In the genomic region with DNA sequence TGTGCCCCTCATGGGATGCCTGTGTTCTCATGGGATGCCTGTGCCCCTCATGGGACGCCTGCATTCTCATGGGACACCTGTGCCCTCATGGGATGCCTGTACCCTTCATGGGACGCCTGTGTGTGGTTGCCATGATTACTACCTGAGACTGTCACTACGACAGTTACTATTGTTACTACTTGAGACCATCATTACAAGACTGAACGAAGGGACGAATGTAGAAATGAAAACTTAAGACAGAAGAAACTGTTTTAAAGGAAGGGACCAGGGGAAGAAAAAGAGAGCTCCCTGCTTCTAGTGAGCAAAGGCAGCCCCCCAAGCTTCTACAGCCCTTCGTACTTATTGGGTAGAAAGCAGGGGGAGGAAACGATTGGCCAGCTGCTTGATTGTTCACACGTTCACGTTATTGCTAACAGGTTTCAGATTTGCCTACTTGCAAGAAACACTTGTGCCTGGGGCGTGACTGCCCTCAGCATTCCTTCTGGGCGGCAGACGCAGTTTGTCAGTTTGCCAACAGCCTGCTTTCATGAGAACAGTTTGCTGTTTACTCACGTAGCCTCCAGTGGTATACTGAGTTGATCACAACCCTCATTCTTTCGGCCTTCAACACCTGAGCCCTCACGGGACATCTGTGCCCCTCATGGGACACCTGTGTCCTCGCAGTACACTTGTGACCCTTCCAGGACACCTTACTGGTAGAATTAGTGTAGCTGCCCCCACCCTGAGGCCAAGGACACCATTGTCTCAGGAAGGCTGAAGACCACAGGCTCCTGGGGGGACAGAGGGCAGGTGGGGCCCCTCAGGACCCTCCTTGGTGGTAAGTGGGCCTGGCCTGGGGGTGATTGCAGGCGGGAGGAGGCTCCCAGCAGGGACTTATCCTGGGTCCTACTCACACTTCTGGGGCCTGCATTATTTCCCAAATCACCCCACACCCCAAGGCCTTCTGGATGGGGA, we compare ENCODE assay signal across 8 cellular contexts. TPM values are rescaled to one million over a fixed set of nuclear protein-coding genes. Genes with fewer than 3 reads are reported as not detected.
DNase-seq lines count a peak whose midpoint lies in the region; ATAC-seq, FAIRE-seq and TF ChIP-seq lines count a peak whose summit lies in the region.

No MANE protein-coding gene starts in this region.

- H2AFZ ChIP-seq in K562 (ENCODE audit: low read depth, low read length), result peak overlapping the region; percentile 18; the same call in 1 of the 2 replicates

- no peak for FAIRE-seq in K562 (lab: Jason Lieb, UNC)

- no peaks in the 10 kb centered on the region for H3K36me3 ChIP-seq in K562 (ENCODE audit: control insufficient read depth, insufficient read depth, low read length)

- peaks cover 10 to 43% of the 10 kb centered on the region in 2 experiments; a peak in 4 of 5 replicates for H3K4me1 ChIP-seq in K562 (replicated peaks in 1 of 2; ENCODE audit: control insufficient read depth in 2 of 2, insufficient read depth in 2 of 2, low read length in 2 of 2)

- no peaks in the 10 kb centered on the region for H3K9me3 Mint-ChIP-seq in natural killer cell

- no peak for TF ChIP-seq RAD21 in K562 (CRISPR knock-in tag; conservative IDR thresholded peaks at IDR 0.05 in 1 of 2, IDR thresholded peaks at IDR 0.05 in 1 of 2)

- in situ Hi-C loops in K562 (cut with MboI), result no loop called here

- TF ChIP-seq POLR2A in K562 (conservative IDR thresholded peaks at IDR 0.05), result no peak

- TF ChIP-seq CTCF in K562 (IDR thresholded peaks at IDR 0.05 in 2 of 3, conservative IDR thresholded peaks at IDR 0.05 in 1 of 3; ENCODE audit: insufficient read depth in 2 of 3, low read depth in 1 of 3, low read length in 3 of 3) (no peak), natural killer cell (IDR thresholded peaks at IDR 0.05) (no peak)

- BruUV-seq in K562 (replicated peaks; lab: Mats Ljungman, UMichigan), result no TSS peak

- ATAC-seq in K562, result no peak; the same call in 2 of the 3 replicates
- ATAC-seq in natural killer cell, result peak in 2 of 3 donors; percentile 8 to 22
- no peak for ATAC-seq in Right ventricle myocardium superior (ENCODE audit: poor library complexity)

- H3K4me1 Mint-ChIP-seq in natural killer cell, result peaks cover 27 to 43% of the 10 kb centered on the region in 2 donors

- 49% methylated on average over 16 of the region's 17 CpGs for WGBS in K562 (ENCODE audit: insufficient coverage, low coverage, missing lambda C conversion rate)

- peak; percentile 74 for DNase-seq in Daoy (ENCODE audit: low read depth)
- peak; percentile 15 for DNase-seq in NCI-H1105 (lab: John Stamatoyannopoulos, UW)
- DNase-seq in K562 (ENCODE audit: extremely low read depth in 1 of 4, low spot score in 3 of 4), result no peak
- DNase-seq in natural killer cell, result peak; percentile 42
- no peak for DNase-seq in stimulated activated CD4-positive, alpha-beta T cell treated with anti-CD3 and anti-CD28 coated beads, Interleukin-2, amount 100 ng/mL, for 24 hours
- no peak for DNase-seq in NOMO-1 treated with dmso at 0.1 percent for 144 hours (lab: John Stamatoyannopoulos, UW; ENCODE audit: unreplicated experiment)
- DNase-seq in SIG-M5 (lab: John Stamatoyannopoulos, UW), result no peak
- DNase-seq in Right ventricle myocardium superior, result no peak

- H3K9me3 ChIP-seq in K562 (replicated peaks; ENCODE audit: control insufficient read depth, insufficient read depth, low read depth, low read length), result no peaks in the 10 kb centered on the region

- H3K9ac ChIP-seq in K562 (ENCODE audit: insufficient read depth in 1 of 2, low read depth in 2 of 2, low read length in 2 of 2), result peak overlapping the region; percentile 27 to 87; a peak in 3 of 4 replicates

- H3K27me3 Mint-ChIP-seq in natural killer cell (ENCODE audit: low read depth in 2 of 2), result no peaks in the 10 kb centered on the region

- H3K4me3 ChIP-seq in K562, result no peak overlapping the region

- intact Hi-C loops in K562 (cut with micrococcal nuclease) (no loop called here), natural killer cell (cut with micrococcal nuclease) (loop anchor here (1.0 to 5.0 kb wide), 2 partner anchors 9 to 44 kb away; partner anchors contain the start of gene NCLN), Right ventricle myocardium superior (cut with DNase I) (no loop called here)

- peak overlapping the region; percentile 79; the same call in 2 of the 3 replicates for H3K27ac ChIP-seq in K562 (ENCODE audit: extremely low read depth, low read depth, low read length)

- H3K27me3 ChIP-seq in K562 (ENCODE audit: control insufficient read depth in 2 of 2, insufficient read depth in 2 of 2, low read length in 2 of 2), result no peaks in the 10 kb centered on the region

- H3K9me1 ChIP-seq in K562 (ENCODE audit: control insufficient read depth, insufficient read depth, low read length), result no peaks in the 10 kb centered on the region

- TF ChIP-seq EP300 in K562 (IDR thresholded peaks at IDR 0.05; ENCODE audit: low read length), result no peak

- peak overlapping the region; percentile 35 for H3K4me3 Mint-ChIP-seq in natural killer cell

- H3K79me2 ChIP-seq in K562 (ENCODE audit: control insufficient read depth, insufficient read depth, low read length), result no peaks in the 10 kb centered on the region

- CTCF ChIA-PET in K562 (lab: Yijun Ruan, JAX; ENCODE audit: low intra/inter-chr PET ratio), result no interaction called here

- H3K27ac Mint-ChIP-seq in natural killer cell, result peak overlapping the region; percentile 72 to 98

- POLR2A ChIA-PET in K562 (lab: Yijun Ruan, JAX), result interaction anchor here (0.7 to 1.4 kb wide), 4 partner anchors 9 to 705 kb away, joined by 3 read pairs; partner anchors contain the start of gene NCLN

- H4K20me1 ChIP-seq in K562 (replicated peaks; ENCODE audit: control insufficient read depth, insufficient read depth, low read length), result no peaks in the 10 kb centered on the region

- no peaks in the 10 kb centered on the region for H3K36me3 Mint-ChIP-seq in natural killer cell

- H3K4me2 ChIP-seq in K562 (ENCODE audit: insufficient read depth, low read length), result no peak overlapping the region

RNA-seq across cellular contexts. Expression of gene S1PR4, which starts 2.5 kb away (rescaled TPM):
- not detected in 2 replicates for total RNA-seq in Daoy (2014; rRNA removed; shearing (Covaris generic))
- not detected in 2 replicates for total RNA-seq in K562 (2011; cell fraction: chromatin; rRNA removed; ENCODE audit: low replicate concordance)
- not detected in 2 replicates for total RNA-seq in K562 (2011; cell fraction: nucleolus; rRNA removed)
- total RNA-seq in K562 (2011; cell fraction: nucleoplasm; rRNA removed), result not detected in 2 replicates
- total RNA-seq in K562 (2014; rRNA removed) (not detected in 2 replicates), K562 (2014; rRNA removed; fragmentation: Illumina TruSeq; extraction: Trizol) (not detected in 2 replicates), K562 (2015; rRNA removed; fragmentation: Illumina TruSeq; extraction: Trizol) (not detected in 2 replicates), K562 (2021) (0.18 and 0.27 TPM in 2 replicates), natural killer cell (10 to 100 TPM; 37.1 to 60.4 (median 51.7) TPM), Right ventricle myocardium superior (0.27 TPM)
- polyA plus RNA-seq in K562 (2011; rRNA removed) (not detected in 2 replicates), K562 (2014; fragmentation: Illumina TruSeq; extraction: Trizol) (not detected in 2 replicates), K562 (2014; fragmentation: Nextera tagmentation; extraction: Ambion mirVana) (not detected), K562 (2014; rRNA removed) (0.07 TPM in 1 of 2 replicates, not detected in the other)
- 0.04 TPM in 1 of 2 replicates, not detected in the other for polyA plus RNA-seq in K562 (2011; cell fraction: cytosol; rRNA removed)
- polyA plus RNA-seq in K562 (2011; cell fraction: nucleus; rRNA removed), result 0.08 and 0.53 TPM in 2 replicates
- polyA plus RNA-seq in K562 (2012), result not detected in 2 replicates
- not detected in 2 replicates for polyA minus RNA-seq in K562 (2011; rRNA and poly(A)+ RNA removed)
- not detected in 2 replicates for polyA minus RNA-seq in K562 (2011; cell fraction: cytosol; rRNA and poly(A)+ RNA removed)
- 0.13 TPM in 1 of 2 replicates, not detected in the other for polyA minus RNA-seq in K562 (2011; cell fraction: nucleus; rRNA and poly(A)+ RNA removed)

RNA-seq across cellular contexts. Expression of gene NCLN, which starts 9.7 kb away (rescaled TPM):
- total RNA-seq in Daoy (2014; rRNA removed; shearing (Covaris generic)), result 80.2 and 85.1 TPM in 2 replicates
- 48.8 and 166 TPM in 2 replicates for total RNA-seq in K562 (2011; cell fraction: chromatin; rRNA removed; ENCODE audit: low replicate concordance)
- total RNA-seq in K562 (2011; cell fraction: nucleolus; rRNA removed), result 171 and 189 TPM in 2 replicates
- total RNA-seq in K562 (2011; cell fraction: nucleoplasm; rRNA removed), result 87.3 and 91.6 TPM in 2 replicates
- total RNA-seq in K562 (2014; rRNA removed) (49.3 and 79.1 TPM in 2 replicates), K562 (2014; rRNA removed; fragmentation: Illumina TruSeq; extraction: Trizol) (11.6 and 20.2 TPM in 2 replicates), K562 (2015; rRNA removed; fragmentation: Illumina TruSeq; extraction: Trizol) (39.7 and 47.4 TPM in 2 replicates), K562 (2021) (120 and 126 TPM in 2 replicates), natural killer cell (10 to 100 TPM; 39.6 to 61.4 (median 49.0) TPM), Right ventricle myocardium superior (24.9 TPM)
- polyA plus RNA-seq in K562 (2011; rRNA removed) (39.6 and 55.9 TPM in 2 replicates), K562 (2014; fragmentation: Illumina TruSeq; extraction: Trizol) (25.6 and 56.1 TPM in 2 replicates), K562 (2014; fragmentation: Nextera tagmentation; extraction: Ambion mirVana) (1 to 10 TPM; 3.8 to 5.9 TPM), K562 (2014; rRNA removed) (58.0 and 62.8 TPM in 2 replicates)
- polyA plus RNA-seq in K562 (2011; cell fraction: cytosol; rRNA removed), result 53.3 and 119 TPM in 2 replicates
- 113 and 190 TPM in 2 replicates for polyA plus RNA-seq in K562 (2011; cell fraction: nucleus; rRNA removed)
- polyA plus RNA-seq in K562 (2012), result 69.1 and 86.6 TPM in 2 replicates
- 11.0 and 30.4 TPM in 2 replicates for polyA minus RNA-seq in K562 (2011; rRNA and poly(A)+ RNA removed)
- 50.3 and 58.3 TPM in 2 replicates for polyA minus RNA-seq in K562 (2011; cell fraction: cytosol; rRNA and poly(A)+ RNA removed)
- 23.9 and 31.8 TPM in 2 replicates for polyA minus RNA-seq in K562 (2011; cell fraction: nucleus; rRNA and poly(A)+ RNA removed)

RNA-seq across cellular contexts. Expression of gene GNA15, which starts 40.2 kb away (rescaled TPM):
- total RNA-seq in Daoy (2014; rRNA removed; shearing (Covaris generic)), result 0.65 TPM in 1 of 2 replicates, not detected in the other
- total RNA-seq in K562 (2011; cell fraction: chromatin; rRNA removed; ENCODE audit: low replicate concordance), result 0.35 TPM in 1 of 2 replicates, not detected in the other
- total RNA-seq in K562 (2011; cell fraction: nucleolus; rRNA removed), result 0.13 and 0.17 TPM in 2 replicates
- total RNA-seq in K562 (2011; cell fraction: nucleoplasm; rRNA removed), result not detected in 2 replicates
- total RNA-seq in K562 (2014; rRNA removed) (0.09 TPM in 1 of 2 replicates, not detected in the other), K562 (2014; rRNA removed; fragmentation: Illumina TruSeq; extraction: Trizol) (0.07 and 0.13 TPM in 2 replicates), K562 (2015; rRNA removed; fragmentation: Illumina TruSeq; extraction: Trizol) (0.19 and 0.22 TPM in 2 replicates), K562 (2021) (0.13 and 0.24 TPM in 2 replicates), natural killer cell (10 to 100 TPM in 1 of 3 donors, 1 to 10 TPM in 2; 3.9 to 10.4 (median 8.4) TPM), Right ventricle myocardium superior (2.8 TPM)
- polyA plus RNA-seq in K562 (2011; rRNA removed) (0.19 and 0.22 TPM in 2 replicates), K562 (2014; fragmentation: Illumina TruSeq; extraction: Trizol) (0.10 and 0.22 TPM in 2 replicates), K562 (2014; fragmentation: Nextera tagmentation; extraction: Ambion mirVana) (under 1 TPM in 1 of 2 experiments, not detected in 1; 0.03 TPM), K562 (2014; rRNA removed) (0.11 and 0.35 TPM in 2 replicates)
- polyA plus RNA-seq in K562 (2011; cell fraction: cytosol; rRNA removed), result 0.18 and 0.25 TPM in 2 replicates
- polyA plus RNA-seq in K562 (2011; cell fraction: nucleus; rRNA removed), result 0.29 and 0.40 TPM in 2 replicates
- polyA plus RNA-seq in K562 (2012), result 0.65 and 0.76 TPM in 2 replicates
- 0.27 TPM in 1 of 2 replicates, not detected in the other for polyA minus RNA-seq in K562 (2011; rRNA and poly(A)+ RNA removed)
- polyA minus RNA-seq in K562 (2011; cell fraction: cytosol; rRNA and poly(A)+ RNA removed), result not detected in 2 replicates
- polyA minus RNA-seq in K562 (2011; cell fraction: nucleus; rRNA and poly(A)+ RNA removed), result 0.13 TPM in 1 of 2 replicates, not detected in the other

RNA-seq across cellular contexts. Expression of gene CELF5, which starts 48.4 kb away (rescaled TPM):
- 0.06 TPM in 1 of 2 replicates, not detected in the other for total RNA-seq in Daoy (2014; rRNA removed; shearing (Covaris generic))
- 0.18 and 0.69 TPM in 2 replicates for total RNA-seq in K562 (2011; cell fraction: chromatin; rRNA removed; ENCODE audit: low replicate concordance)
- total RNA-seq in K562 (2011; cell fraction: nucleolus; rRNA removed), result 0.50 and 0.53 TPM in 2 replicates
- 0.81 and 0.99 TPM in 2 replicates for total RNA-seq in K562 (2011; cell fraction: nucleoplasm; rRNA removed)
- total RNA-seq in K562 (2014; rRNA removed), result 0.05 and 0.73 TPM in 2 replicates
- total RNA-seq in K562 (2014; rRNA removed; fragmentation: Illumina TruSeq; extraction: Trizol), result 0.07 and 0.26 TPM in 2 replicates
- 0.36 and 0.41 TPM in 2 replicates for total RNA-seq in K562 (2015; rRNA removed; fragmentation: Illumina TruSeq; extraction: Trizol)
- total RNA-seq in K562 (2021), result 0.29 and 0.49 TPM in 2 replicates
- polyA plus RNA-seq in K562 (2011; rRNA removed), result 0.28 and 0.38 TPM in 2 replicates
- 0.21 and 0.25 TPM in 2 replicates for polyA plus RNA-seq in K562 (2011; cell fraction: cytosol; rRNA removed)
- polyA plus RNA-seq in K562 (2011; cell fraction: nucleus; rRNA removed), result 1.4 and 2.7 TPM in 2 replicates
- polyA plus RNA-seq in K562 (2012), result 0.52 and 0.54 TPM in 2 replicates
- 0.22 and 0.39 TPM in 2 replicates for polyA plus RNA-seq in K562 (2014; fragmentation: Illumina TruSeq; extraction: Trizol)
- under 1 TPM; 0.01 to 0.07 TPM for polyA plus RNA-seq in K562 (2014; fragmentation: Nextera tagmentation; extraction: Ambion mirVana)
- 0.27 and 0.56 TPM in 2 replicates for polyA plus RNA-seq in K562 (2014; rRNA removed)
- polyA minus RNA-seq in K562 (2011; rRNA and poly(A)+ RNA removed), result 0.18 and 0.30 TPM in 2 replicates
- polyA minus RNA-seq in K562 (2011; cell fraction: cytosol; rRNA and poly(A)+ RNA removed), result not detected in 2 replicates
- polyA minus RNA-seq in K562 (2011; cell fraction: nucleus; rRNA and poly(A)+ RNA removed), result 0.27 and 0.44 TPM in 2 replicates
- under 1 TPM in 2 of 3 donors, not detected in 1; 0.41 to 0.83 TPM for total RNA-seq in natural killer cell
- not detected for total RNA-seq in Right ventricle myocardium superior

Comparison
In these comparisons a context has a peak if more than half of its experiments do, and no peak if none do; other contexts are left out.
1. DNase-seq: peak in Daoy (single experiment), NCI-H1105 (single experiment) and natural killer cell (single experiment); none in K562 (0 of 4), stimulated activated CD4-positive, alpha-beta T cell treated with anti-CD3 and anti-CD28 coated beads, Interleukin-2, amount 100 ng/mL, for 24 hours (0 of 2), NOMO-1 treated with dmso at 0.1 percent for 144 hours (single experiment), SIG-M5 (single experiment) and Right ventricle myocardium superior (single experiment).
2. ATAC-seq: peak in natural killer cell (2 of 3); none in K562 (single experiment) and Right ventricle myocardium superior (single experiment).
3. RNA of gene S1PR4, which starts 2.5 kb away (total RNA-seq): 37.1 to 60.4 TPM in natural killer cell; 0.27 TPM in Right ventricle myocardium superior (single experiment), 0.18 to 0.27 TPM in K562 and not detected in Daoy; every median in the first group is over 10 times any median in the second.